In genomic region chr5:10056228-10056760, GRCh38 we compare ENCODE assay signal across 27 cellular contexts.
"Had no signal": no experiment of that assay in that cellular context is flagged by ENCODE, and none has a peak within 500 bp of the region (broad histone marks: within the 10 kb centered on the region; RNA-seq: fewer than 3 reads in every experiment).

No MANE protein-coding gene starts in this region.

- H3K27ac ChIP-seq: left lung, lower lobe of right lung, neural progenitor cell, neutrophil, ovary, right atrium auricular region, right lobe of liver, stomach, testis, thyroid gland, transverse colon, upper lobe of left lung, vagina had no signal

- H3K4me3 ChIP-seq: left lung, lower lobe of right lung, neural progenitor cell, ovary, right atrium auricular region, right lobe of liver, stomach, testis, thyroid gland, transverse colon, upper lobe of left lung, vagina had no signal

- H2AFZ ChIP-seq: neural progenitor cell had no signal

- H3K27me3 ChIP-seq: left lung, neural progenitor cell, neutrophil, ovary, right atrium auricular region, right lobe of liver, testis, thyroid gland, transverse colon, upper lobe of left lung, vagina had no signal

- H3K36me3 Mint-ChIP-seq: immature natural killer cell had no signal

- FAIRE-seq: islet of Langerhans, kidney had no signal

- H3K4me3 Mint-ChIP-seq: immature natural killer cell; naive thymus-derived CD8-positive, alpha-beta T cell; nephron; neural progenitor cell; stimulated activated naive B cell treated with anti-CD40 and anti-IgM and Interleukin-4, amounts not matched to agents 10 μg/mL and 1 μg/mL and 100 μg/mL, for 72 hours had no signal

- H3K4me2 ChIP-seq: neural progenitor cell had no signal

- DNase-seq: immature natural killer cell; kidney; left colon; left lung; lower lobe of right lung; mesenchymal stem cell; naive thymus-derived CD8-positive, alpha-beta T cell; ovary; right lobe of liver; stimulated activated CD4-positive, alpha-beta T cell treated with anti-CD3 and anti-CD28 coated beads, Interleukin-12 subunit alpha, Interleukin-12 subunit beta, amount 100 ng/mL, for 4 hours; stimulated activated CD4-positive, alpha-beta T cell treated with anti-CD3 and anti-CD28 coated beads, Interleukin-15, amount 100 ng/mL, for 24 hours; stimulated activated CD4-positive, alpha-beta T cell treated with anti-CD3 and anti-CD28 coated beads, Interleukin-2, amount 100 ng/mL, for 24 hours; stimulated activated CD4-positive, alpha-beta T cell treated with anti-CD3 and anti-CD28 coated beads, Interleukin-4, amount 100 ng/mL, for 1 hour; stimulated activated naive B cell treated with anti-CD40 and anti-IgM and Interleukin-4, amounts not matched to agents 10 μg/mL and 1 μg/mL and 100 μg/mL, for 72 hours; stimulated activated naive CD8-positive, alpha-beta T cell treated with anti-CD3 and anti-CD28 coated beads, Interleukin-15, Interleukin-2, amounts not matched to agents 100 U/mL and 50 U/mL, for 24 hours; stomach; testis; thyroid gland; transverse colon; upper lobe of left lung had no signal

- H3K36me3 ChIP-seq: left lung, lower lobe of right lung, neural progenitor cell, neutrophil, ovary, right atrium auricular region, right lobe of liver, stomach, thyroid gland, transverse colon, upper lobe of left lung, vagina had no signal

- H3K27ac Mint-ChIP-seq: immature natural killer cell; naive thymus-derived CD8-positive, alpha-beta T cell; nephron; neural progenitor cell; progenitor cell of endocrine pancreas; stimulated activated naive B cell treated with anti-CD40 and anti-IgM and Interleukin-4, amounts not matched to agents 10 μg/mL and 1 μg/mL and 100 μg/mL, for 72 hours had no signal

- H3K4me1 Mint-ChIP-seq: immature natural killer cell; naive thymus-derived CD8-positive, alpha-beta T cell; nephron; neural progenitor cell; stimulated activated naive B cell treated with anti-CD40 and anti-IgM and Interleukin-4, amounts not matched to agents 10 μg/mL and 1 μg/mL and 100 μg/mL, for 72 hours had no signal

- ATAC-seq: left colon; left lung; lower lobe of right lung; naive thymus-derived CD8-positive, alpha-beta T cell; right lobe of liver; stimulated activated naive B cell treated with anti-CD40 and anti-IgM and Interleukin-4, amounts not matched to agents 10 μg/mL and 1 μg/mL and 100 μg/mL, for 72 hours; stimulated activated naive CD8-positive, alpha-beta T cell treated with anti-CD3 and anti-CD28 coated beads, Interleukin-15, Interleukin-2, amounts not matched to agents 100 U/mL and 50 U/mL, for 24 hours had no signal

- H3K4me1 ChIP-seq: left lung, lower lobe of right lung, neural progenitor cell, right atrium auricular region, right lobe of liver, stomach, testis, thyroid gland, transverse colon, upper lobe of left lung, vagina had no signal

- H3K9me3 ChIP-seq: neutrophil, right lobe of liver, testis, thyroid gland had no signal

- H3K9ac ChIP-seq: neural progenitor cell had no signal
